16 cellular contexts compared by ENCODE assay signal in the genomic region with DNA sequence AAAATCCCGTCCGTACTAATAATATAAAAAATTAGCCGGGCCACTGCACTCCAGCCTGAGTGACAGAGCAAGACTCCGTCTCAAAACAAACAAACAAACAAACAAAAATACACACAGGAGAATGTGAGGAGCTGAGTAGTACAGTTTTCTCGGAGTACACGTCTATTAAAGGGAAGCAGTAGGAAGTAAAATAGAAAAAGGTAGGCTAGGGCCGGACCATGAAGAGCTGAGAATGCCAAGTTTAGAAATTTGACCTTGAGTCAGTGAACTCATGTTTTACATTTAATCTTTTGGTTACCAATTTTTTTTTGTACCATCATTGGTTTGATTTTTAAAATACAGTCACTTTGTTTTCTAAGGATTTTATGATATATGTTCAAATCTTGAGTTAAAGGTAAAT.
"Had no signal": no experiment of that assay in that cellular context is flagged by ENCODE, and none has a peak within 500 bp of the region (broad histone marks: within the 10 kb centered on the region; RNA-seq: fewer than 3 reads in every experiment).

No MANE protein-coding gene starts in this region.

- H3K36me3 ChIP-seq: gastroesophageal sphincter, ovary, prostate gland, transverse colon had no signal

- H3K9me3 ChIP-seq: gastroesophageal sphincter, ovary, prostate gland, transverse colon had no signal

- ATAC-seq: activated naive CD8-positive, alpha-beta T cell treated with anti-CD3 and anti-CD28 coated beads, Interleukin-2, amount 50 U/mL, for 24 hours; gastroesophageal sphincter had no signal

- H3K27me3 ChIP-seq: gastroesophageal sphincter, ovary, transverse colon had no signal

- H3K4me3 ChIP-seq: gastroesophageal sphincter, ovary, prostate gland, transverse colon had no signal

- H3K27ac Mint-ChIP-seq: activated naive CD8-positive, alpha-beta T cell treated with anti-CD3 and anti-CD28 coated beads, Interleukin-2, amount 50 U/mL, for 24 hours had no signal

- DNase-seq: activated CD4-positive, alpha-beta T cell treated with anti-CD3 and anti-CD28 coated beads for 4 hours; activated CD4-positive, alpha-beta T cell treated with anti-CD3 and anti-CD28 coated beads, Interleukin-2, amount 50 U/mL, for 48 hours; activated CD8-positive, alpha-beta memory T cell treated with anti-CD3 and anti-CD28 coated beads for 24 hours; activated effector memory CD4-positive, alpha-beta T cell treated with anti-CD3 and anti-CD28 coated beads, Interleukin-2, amount 50 U/mL, for 16 hours; activated naive CD4-positive, alpha-beta T cell treated with anti-CD3 and anti-CD28 coated beads, Interleukin-2, amount 50 U/mL, for 16 hours; activated naive CD8-positive, alpha-beta T cell treated with anti-CD3 and anti-CD28 coated beads, Interleukin-2, amount 50 U/mL, for 24 hours; dermis blood vessel endothelial cell; effector CD4-positive, alpha-beta T cell; stimulated activated naive CD4-positive, alpha-beta T cell treated with Interleukin-2 at 50 U/mL for 16 hours; T-helper 9 cell; transverse colon had no signal

- H3K27ac ChIP-seq: prostate gland, transverse colon, VCaP had no signal

- H3K27me3 Mint-ChIP-seq: activated naive CD8-positive, alpha-beta T cell treated with anti-CD3 and anti-CD28 coated beads, Interleukin-2, amount 50 U/mL, for 24 hours; central memory CD8-positive, alpha-beta T cell had no signal

- H3K4me3 Mint-ChIP-seq: activated naive CD8-positive, alpha-beta T cell treated with anti-CD3 and anti-CD28 coated beads, Interleukin-2, amount 50 U/mL, for 24 hours; central memory CD8-positive, alpha-beta T cell had no signal

- H3K9me3 Mint-ChIP-seq: activated naive CD8-positive, alpha-beta T cell treated with anti-CD3 and anti-CD28 coated beads, Interleukin-2, amount 50 U/mL, for 24 hours; central memory CD8-positive, alpha-beta T cell had no signal

- H3K4me1 ChIP-seq: prostate gland, transverse colon had no signal
